18 cellular contexts compared by ENCODE assay signal in the genomic region with DNA sequence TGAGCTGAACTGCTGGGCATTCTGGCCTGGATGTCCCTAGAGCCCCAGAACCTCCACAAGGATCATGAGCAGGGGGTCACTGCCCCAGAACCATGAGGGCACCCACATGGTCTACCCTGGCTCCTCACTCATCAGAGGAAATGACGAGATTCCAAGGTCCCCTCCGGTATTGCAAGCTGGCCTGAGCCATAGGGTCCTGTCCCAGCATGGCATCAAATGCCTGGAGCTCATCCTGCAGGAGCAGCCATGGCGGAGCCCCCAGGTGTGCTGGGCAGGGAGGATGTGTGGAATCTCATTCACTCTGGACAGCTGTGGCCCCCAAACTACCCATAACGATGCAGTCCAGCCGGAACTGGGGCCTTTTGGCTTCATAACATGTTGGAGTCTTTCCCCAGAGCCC.
"Had no signal": no experiment of that assay in that cellular context is flagged by ENCODE, and none has a peak within 500 bp of the region (broad histone marks: within the 10 kb centered on the region; RNA-seq: fewer than 3 reads in every experiment).

No MANE protein-coding gene starts in this region.

- H3K9me3 Mint-ChIP-seq: activated CD4-positive, alpha-beta memory T cell treated with anti-CD3 and anti-CD28 coated beads for 36 hours; activated naive CD4-positive, alpha-beta T cell treated with anti-CD3 and anti-CD28 coated beads, Interleukin-2, amount 50 U/mL, for 72 hours; activated T-cell treated with anti-CD3 and anti-CD28 coated beads, Interleukin-2, amount 50 U/mL, for 72 hours; dendritic cell treated with granulocyte-macrophage colony-stimulating factor and Interleukin-4, amounts not matched to agents 40 ng/mL and 50 ng/mL, for 4 days; nephron progenitor cell; stimulated activated naive CD8-positive, alpha-beta T cell treated with anti-CD3 and anti-CD28 coated beads, Interleukin-15, Interleukin-2, amounts not matched to agents 100 ng/mL and 50 ng/mL, for 24 hours; T-helper 2 cell treated with Interferon-gamma antibody and Interleukin-4, amounts not matched to agents 5 μg/mL and 100 μg/mL, for 36 hours had no signal

- H3K9me3 ChIP-seq: adrenal gland, breast epithelium, right atrium auricular region, transverse colon had no signal

- ATAC-seq: activated naive CD4-positive, alpha-beta T cell treated with anti-CD3 and anti-CD28 coated beads, Interleukin-2, amount 50 U/mL, for 72 hours; activated T-cell treated with anti-CD3 and anti-CD28 coated beads, Interleukin-2, amount 50 U/mL, for 72 hours; WTC11 had no signal

- H3K27ac Mint-ChIP-seq: activated CD4-positive, alpha-beta memory T cell treated with anti-CD3 and anti-CD28 coated beads for 36 hours; activated T-cell treated with anti-CD3 and anti-CD28 coated beads, Interleukin-2, amount 50 U/mL, for 72 hours; dendritic cell treated with granulocyte-macrophage colony-stimulating factor and Interleukin-4, amounts not matched to agents 40 ng/mL and 50 ng/mL, for 4 days; nephron progenitor cell; stimulated activated naive CD8-positive, alpha-beta T cell treated with anti-CD3 and anti-CD28 coated beads, Interleukin-15, Interleukin-2, amounts not matched to agents 100 ng/mL and 50 ng/mL, for 24 hours; T-helper 2 cell treated with Interferon-gamma antibody and Interleukin-4, amounts not matched to agents 5 μg/mL and 100 μg/mL, for 36 hours; WTC11 had no signal

- DNase-seq: activated CD4-positive, alpha-beta memory T cell treated with anti-CD3 and anti-CD28 coated beads for 36 hours; activated CD4-positive, alpha-beta T cell treated with anti-CD3 and anti-CD28 coated beads for 4 hours; activated gamma-delta T cell treated with Interleukin-2 at 50 U/mL for 16 hours; activated T-cell treated with anti-CD3 and anti-CD28 coated beads, Interleukin-2, amount 50 U/mL, for 72 hours; effector CD8-positive, alpha-beta T cell; hypothalamus; midbrain; nephron progenitor cell; nucleus accumbens; transverse colon had no signal

- H3K27ac ChIP-seq: adrenal gland, breast epithelium, right atrium auricular region, transverse colon had no signal

- H3K27me3 ChIP-seq: adrenal gland, breast epithelium, right atrium auricular region, transverse colon had no signal

- H3K4me1 ChIP-seq: adrenal gland, breast epithelium, right atrium auricular region, transverse colon had no signal

- H3K4me3 ChIP-seq: adrenal gland, breast epithelium, right atrium auricular region, transverse colon had no signal

- H3K36me3 ChIP-seq: adrenal gland, breast epithelium, right atrium auricular region, transverse colon had no signal

- H3K27me3 Mint-ChIP-seq: activated CD4-positive, alpha-beta memory T cell treated with anti-CD3 and anti-CD28 coated beads for 36 hours; stimulated activated naive CD8-positive, alpha-beta T cell treated with anti-CD3 and anti-CD28 coated beads, Interleukin-15, Interleukin-2, amounts not matched to agents 100 ng/mL and 50 ng/mL, for 24 hours had no signal

- H3K4me3 Mint-ChIP-seq: activated CD4-positive, alpha-beta memory T cell treated with anti-CD3 and anti-CD28 coated beads for 36 hours; activated T-cell treated with anti-CD3 and anti-CD28 coated beads, Interleukin-2, amount 50 U/mL, for 72 hours; dendritic cell treated with granulocyte-macrophage colony-stimulating factor and Interleukin-4, amounts not matched to agents 40 ng/mL and 50 ng/mL, for 4 days; nephron progenitor cell; stimulated activated naive CD8-positive, alpha-beta T cell treated with anti-CD3 and anti-CD28 coated beads, Interleukin-15, Interleukin-2, amounts not matched to agents 100 ng/mL and 50 ng/mL, for 24 hours; T-helper 2 cell treated with Interferon-gamma antibody and Interleukin-4, amounts not matched to agents 5 μg/mL and 100 μg/mL, for 36 hours; WTC11 had no signal

- H3K36me3 Mint-ChIP-seq: activated naive CD4-positive, alpha-beta T cell treated with anti-CD3 and anti-CD28 coated beads, Interleukin-2, amount 50 U/mL, for 72 hours; WTC11 had no signal
